ENCODE assay signal across 8 cellular contexts in genomic region chr19:678791-679388, GRCh38. TPM values are rescaled to one million over a fixed set of nuclear protein-coding genes. Genes with fewer than 3 reads are reported as not detected.
DNase-seq lines count a peak whose midpoint lies in the region; ATAC-seq and TF ChIP-seq lines count a peak whose summit lies in the region.

No MANE protein-coding gene starts in this region.

- ATAC-seq in naive thymus-derived CD8-positive, alpha-beta T cell = no peak
- no peak for ATAC-seq in HG02852 (IDR thresholded peaks at IDR 0.05; ENCODE audit: unreplicated experiment)
- no peak for ATAC-seq in HG02588 (IDR thresholded peaks at IDR 0.05; ENCODE audit: unreplicated experiment)

- DNase-seq in BJ (ENCODE audit: low read depth) (no peak), mammary epithelial cell (no peak), NCI-H69 (lab: John Stamatoyannopoulos, UW) (no peak), LoVo (ENCODE audit: low spot score) (no peak)
- no peak for DNase-seq in Jurkat, Clone E6-1 (ENCODE audit: low read depth, low spot score)
- no peak for DNase-seq in naive thymus-derived CD8-positive, alpha-beta T cell

- H3K79me2 ChIP-seq in mammary epithelial cell (ENCODE audit: insufficient read depth, low read length) = peaks cover 29% of the 10 kb centered on the region

- H3K9ac ChIP-seq in mammary epithelial cell (ENCODE audit: insufficient read depth, low read length) = no peak overlapping the region

- peak overlapping the region; percentile 95 for H3K4me2 ChIP-seq in mammary epithelial cell (ENCODE audit: insufficient read depth, low read depth, low read length)

- 97% methylated on average over 15 of the region's 16 CpGs for WGBS in mammary epithelial cell (ENCODE audit: low coverage, missing lambda C conversion rate)

- no peaks in the 10 kb centered on the region for H3K36me3 Mint-ChIP-seq in naive thymus-derived CD8-positive, alpha-beta T cell

- TF ChIP-seq CTCF in BJ (IDR thresholded peaks at IDR 0.05; ENCODE audit: insufficient read depth, low read depth, low read length) = no peak
- no peak for TF ChIP-seq CTCF in mammary epithelial cell (conservative IDR thresholded peaks at IDR 0.05 in 1 of 2, IDR thresholded peaks at IDR 0.05 in 1 of 2; ENCODE audit: extremely low read depth in 1 of 2, insufficient read depth in 1 of 2, low read depth in 1 of 2, low read length in 2 of 2)

- peak overlapping the region; percentile 47 for H3K27ac ChIP-seq in mammary epithelial cell (ENCODE audit: insufficient read depth, low read depth, low read length)

- H3K4me1 Mint-ChIP-seq in naive thymus-derived CD8-positive, alpha-beta T cell = peaks cover 0 to 19% (median 7%) of the 10 kb centered on the region in 4 donors

- peaks cover 35% of the 10 kb centered on the region for H3K4me1 ChIP-seq in mammary epithelial cell (ENCODE audit: insufficient read depth, low read length)

- H4K20me1 ChIP-seq in mammary epithelial cell (ENCODE audit: insufficient read depth, low read length) = peaks cover 3% of the 10 kb centered on the region

- H3K27me3 Mint-ChIP-seq in naive thymus-derived CD8-positive, alpha-beta T cell = peaks cover 5 to 19% (median 7%) of the 10 kb centered on the region in 5 donors

- peak overlapping the region in 4 of 10 donors; percentile 49 to 60 (median 54) for H3K27ac Mint-ChIP-seq in naive thymus-derived CD8-positive, alpha-beta T cell

- H3K4me3 ChIP-seq in BJ (ENCODE audit: low read depth, low read length) (peak overlapping the region; percentile 58), mammary epithelial cell (replicated peaks in 1 of 3; ENCODE audit: insufficient read depth in 1 of 3, low read depth in 2 of 3, low read length in 3 of 3) (peak overlapping the region in 2 of 3 experiments; percentile 41 to 54)
- peak overlapping the region; percentile 61; the same call in 1 of the 2 replicates for H3K4me3 ChIP-seq in Jurkat, Clone E6-1 (ENCODE audit: low read length)

- BruUV-seq in mammary epithelial cell (replicated peaks; lab: Mats Ljungman, UMichigan) = no TSS peak

- intact Hi-C loops in mammary epithelial cell (cut with micrococcal nuclease) = no loop called here

- no peaks in the 10 kb centered on the region for H3K9me3 Mint-ChIP-seq in naive thymus-derived CD8-positive, alpha-beta T cell

- no peaks in the 10 kb centered on the region for H3K9me3 ChIP-seq in mammary epithelial cell (replicated peaks; ENCODE audit: insufficient read depth, low read length)

- in situ Hi-C loops in mammary epithelial cell (cut with MboI; ENCODE audit: low sequenced_read_pairs in 2 of 2) = no loop called here

- CTCF ChIA-PET in BJ (lab: Yijun Ruan, JAX) (interaction anchor here (0.6 to 1.9 kb wide), 3 partner anchors 8 to 56 kb away, joined by 3 to 8 read pairs (median 3); no protein-coding TSS in a partner anchor), mammary epithelial cell (lab: Charles Lee; ENCODE audit: low non-redundant PET) (no interaction called here)

- POLR2A ChIA-PET in BJ (lab: Charles Lee) = interaction anchor here (0.5 to 0.6 kb wide), 2 partner anchors 92 to 1195 kb away, joined by 4 to 8 read pairs; no protein-coding TSS in a partner anchor
- POLR2A ChIA-PET in naive thymus-derived CD8-positive, alpha-beta T cell (lab: Charles Lee) = interaction anchor here (0.5 to 2.0 kb wide), 5 partner anchors 8 to 45 kb away, joined by 3 to 15 read pairs (median 4); partner anchors contain the start of genes POLRMT and RNF126

- H3K36me3 ChIP-seq in BJ (ENCODE audit: control insufficient read depth, insufficient read depth, low read length) (peaks cover 4% of the 10 kb centered on the region), mammary epithelial cell (ENCODE audit: insufficient read depth, low read length) (no peaks in the 10 kb centered on the region)

- peak overlapping the region; percentile 56 to 84 (median 74) for H3K4me3 Mint-ChIP-seq in naive thymus-derived CD8-positive, alpha-beta T cell

- no peak overlapping the region for H2AFZ ChIP-seq in mammary epithelial cell (ENCODE audit: low read depth, low read length)

- H3K27me3 ChIP-seq in BJ (ENCODE audit: control insufficient read depth, insufficient read depth, low read length) (no peaks in the 10 kb centered on the region), mammary epithelial cell (ENCODE audit: insufficient read depth, low read length) (no peaks in the 10 kb centered on the region)

- dilution Hi-C loops in mammary epithelial cell (cut with HindIII; ENCODE audit: low sequenced_read_pairs) = no loop called here

RNA-seq across cellular contexts. Expression of gene FSTL3, which starts 2.7 kb away (rescaled TPM):
- polyA plus RNA-seq in BJ (2011; rRNA removed) (62.5 and 83.2 TPM in 2 replicates), mammary epithelial cell (72.2 TPM)
- polyA minus RNA-seq in BJ (2011; rRNA and poly(A)+ RNA removed) = 25.0 and 32.2 TPM in 2 replicates
- 5.1 TPM for polyA plus RNA-seq in Jurkat, Clone E6-1 (2012; ENCODE audit: insufficient read depth, insufficient read length)
- 100 to 1,000 TPM; 127 to 140 TPM for total RNA-seq in mammary epithelial cell
- 41.3 TPM for polyA minus RNA-seq in mammary epithelial cell
- 1 to 10 TPM; 3.0 to 4.2 TPM for total RNA-seq in naive thymus-derived CD8-positive, alpha-beta T cell
- 1 to 10 TPM; 2.4 to 3.2 (median 2.8) TPM for polyA plus RNA-seq in naive thymus-derived CD8-positive, alpha-beta T cell

RNA-seq across cellular contexts. Expression of gene RNF126, which starts 15.9 kb away (rescaled TPM):
- polyA plus RNA-seq in BJ (2011; rRNA removed) = 2.7 and 2.9 TPM in 2 replicates
- polyA minus RNA-seq in BJ (2011; rRNA and poly(A)+ RNA removed) = 2.7 and 4.4 TPM in 2 replicates
- 66.0 TPM for polyA plus RNA-seq in Jurkat, Clone E6-1 (2012; ENCODE audit: insufficient read depth, insufficient read length)
- 10 to 100 TPM; 79.2 to 83.9 TPM for total RNA-seq in mammary epithelial cell
- 54.4 TPM for polyA plus RNA-seq in mammary epithelial cell
- polyA minus RNA-seq in mammary epithelial cell = 5.1 TPM
- total RNA-seq in naive thymus-derived CD8-positive, alpha-beta T cell = 100 to 1,000 TPM; 122 to 125 TPM
- 10 to 100 TPM; 56.2 to 70.7 (median 61.0) TPM for polyA plus RNA-seq in naive thymus-derived CD8-positive, alpha-beta T cell

RNA-seq across cellular contexts. Expression of gene PRSS57, which starts 16.4 kb away (rescaled TPM):
- polyA plus RNA-seq in BJ (2011; rRNA removed) (not detected in 2 replicates), mammary epithelial cell (not detected)
- polyA minus RNA-seq in BJ (2011; rRNA and poly(A)+ RNA removed) = not detected in 2 replicates
- 1.2 TPM for polyA plus RNA-seq in Jurkat, Clone E6-1 (2012; ENCODE audit: insufficient read depth, insufficient read length)
- not detected for total RNA-seq in mammary epithelial cell
- polyA minus RNA-seq in mammary epithelial cell = not detected
- not detected for total RNA-seq in naive thymus-derived CD8-positive, alpha-beta T cell
- 1 to 10 TPM in 1 of 3 donors, not detected in 2; 1.2 TPM for polyA plus RNA-seq in naive thymus-derived CD8-positive, alpha-beta T cell

RNA-seq across cellular contexts. Expression of gene PALM, which starts 29.8 kb away (rescaled TPM):
- polyA plus RNA-seq in BJ (2011; rRNA removed) (1.1 and 1.2 TPM in 2 replicates), mammary epithelial cell (not detected)
- 0.76 and 0.98 TPM in 2 replicates for polyA minus RNA-seq in BJ (2011; rRNA and poly(A)+ RNA removed)
- 9.0 TPM for polyA plus RNA-seq in Jurkat, Clone E6-1 (2012; ENCODE audit: insufficient read depth, insufficient read length)
- 1 to 10 TPM in 1 of 2 donors, under 1 TPM in 1; 0.33 to 1.0 TPM for total RNA-seq in mammary epithelial cell
- not detected for polyA minus RNA-seq in mammary epithelial cell
- total RNA-seq in naive thymus-derived CD8-positive, alpha-beta T cell = not detected
- polyA plus RNA-seq in naive thymus-derived CD8-positive, alpha-beta T cell = not detected

RNA-seq across cellular contexts. Expression of gene FGF22, which starts 39.2 kb away (rescaled TPM):
- 0.05 TPM in 1 of 2 replicates, not detected in the other for polyA plus RNA-seq in BJ (2011; rRNA removed)
- not detected in 2 replicates for polyA minus RNA-seq in BJ (2011; rRNA and poly(A)+ RNA removed)
- polyA plus RNA-seq in Jurkat, Clone E6-1 (2012; ENCODE audit: insufficient read depth, insufficient read length) = 0.74 TPM
- not detected for total RNA-seq in mammary epithelial cell
- polyA plus RNA-seq in mammary epithelial cell = not detected
- polyA minus RNA-seq in mammary epithelial cell = not detected
- total RNA-seq in naive thymus-derived CD8-positive, alpha-beta T cell = 1 to 10 TPM; 2.4 to 2.6 TPM
- not detected for polyA plus RNA-seq in naive thymus-derived CD8-positive, alpha-beta T cell

Comparison
In these comparisons a context has a peak if more than half of its experiments do, and no peak if none do; other contexts are left out.
1. RNA of gene FSTL3, which starts 2.7 kb away (polyA plus RNA-seq): 62.5 to 83.2 TPM in BJ and 72.2 TPM in mammary epithelial cell (single experiment); 2.4 to 3.2 TPM in naive thymus-derived CD8-positive, alpha-beta T cell; every median in the first group is over 10 times any median in the second.
2. RNA of gene RNF126, which starts 15.9 kb away (polyA plus RNA-seq): 56.2 to 70.7 TPM in naive thymus-derived CD8-positive, alpha-beta T cell and 54.4 TPM in mammary epithelial cell (single experiment); 2.7 to 2.9 TPM in BJ; every median in the first group is over 10 times any median in the second.
3. Peak in every context shown above with its lines, with median percentiles within 50 percentile points of each other: H3K4me3 ChIP-seq.